1 cellular context compared by ENCODE assay signal in the genomic region with DNA sequence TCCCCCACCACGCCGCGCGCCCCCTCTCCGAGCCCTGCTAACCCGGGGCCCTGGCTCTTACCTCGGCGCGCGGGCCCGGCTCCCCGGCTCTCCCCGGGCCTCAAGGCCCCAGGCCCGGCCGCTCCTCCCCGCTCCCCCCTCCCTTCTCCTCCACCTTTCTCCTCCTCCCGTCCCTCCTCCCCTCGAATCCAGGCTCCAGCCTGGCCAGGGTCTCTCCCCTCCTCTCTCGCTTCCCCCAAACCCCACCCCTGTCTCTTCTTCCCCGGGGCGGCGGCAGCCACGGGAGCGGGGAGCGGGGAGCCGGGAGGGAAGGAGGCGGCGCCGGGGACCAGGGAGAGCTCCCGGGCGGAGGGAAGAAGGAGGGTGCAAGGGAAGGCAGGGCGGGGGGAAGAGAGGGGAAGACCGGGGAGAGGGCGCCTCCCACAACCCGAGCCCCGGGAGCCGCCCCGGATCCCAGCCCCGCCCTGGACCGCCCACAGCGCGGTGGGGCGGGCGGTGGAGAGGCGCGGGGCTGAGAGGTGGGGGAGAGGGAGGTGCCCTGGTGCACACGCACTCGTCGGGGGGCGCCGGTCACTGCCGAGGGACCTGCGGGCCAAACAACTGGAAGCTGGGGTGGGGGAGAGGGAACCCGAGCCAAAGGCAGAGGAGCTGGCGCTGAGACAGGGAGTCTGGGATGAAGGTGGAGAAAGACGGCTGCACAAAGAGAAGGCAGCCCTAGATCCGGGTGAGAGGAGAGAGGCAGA.
TF ChIP-seq lines count a peak whose summit lies in the region.

GABBR1 (minus strand) TSS at position 395 of the 743 bp plus-strand sequence. CDS start 798 bp downstream, outside the sequence.

TF ChIP-seq in K562, 482 proteins besides CTCF, POLR2A, EP300 and RAD21 (continued from another document):
- TF ChIP-seq ARID4B (CRISPR knock-in tag; IDR thresholded peaks at IDR 0.05) (no peak), ZNF436 (CRISPR knock-in tag; IDR thresholded peaks at IDR 0.05) (no peak), GABPA (tag; conservative IDR thresholded peaks at IDR 0.05; ENCODE audit: low read depth) (peak; percentile 53), ZNF253 (CRISPR knock-in tag; conservative IDR thresholded peaks at IDR 0.05) (no peak), NBN (IDR thresholded peaks at IDR 0.05; ENCODE audit: low read depth) (peak; percentile 68; the same call in 1 of the 2 replicates), STAT5A (IDR thresholded peaks at IDR 0.05; ENCODE audit: borderline replicate concordance, low read length) (no peak), GTF2A2 (tag; IDR thresholded peaks at IDR 0.05) (no peak), RBM17 (IDR thresholded peaks at IDR 0.05; ENCODE audit: borderline replicate concordance, low read depth, low read length) (no peak), CCAR2 (IDR thresholded peaks at IDR 0.05; ENCODE audit: low read depth, low read length) (no peak), ZKSCAN1 (IDR thresholded peaks at IDR 0.05; ENCODE audit: low read depth, low read length) (no peak), SREBF1 (IDR thresholded peaks at IDR 0.05; ENCODE audit: borderline replicate concordance, low read depth, low read length) (no peak), USF2 (CRISPR knock-in tag; IDR thresholded peaks at IDR 0.05) (no peak), FOXJ3 (CRISPR knock-in tag; IDR thresholded peaks at IDR 0.05) (no peak), MYNN (IDR thresholded peaks at IDR 0.05) (no peak), MYNN (CRISPR knock-in tag; IDR thresholded peaks at IDR 0.05) (no peak), SIRT6 (IDR thresholded peaks at IDR 0.05; ENCODE audit: low read depth, low read length) (no peak), KAT7 (CRISPR knock-in tag; IDR thresholded peaks at IDR 0.05; ENCODE audit: borderline replicate concordance) (peak; percentile 15; the same call in 1 of the 2 replicates), CBX8 (IDR thresholded peaks at IDR 0.05; ENCODE audit: borderline replicate concordance, extremely low read depth, low read depth, low read length, poor library complexity, severe bottlenecking) (no peak), EP400 (IDR thresholded peaks at IDR 0.05) (no peak), PPARD (CRISPR knock-in tag; IDR thresholded peaks at IDR 0.05) (no peak), U2AF1 (optimal IDR thresholded peaks at IDR 0.05; ENCODE audit: low read depth, low read length) (no peak), TAF15 (IDR thresholded peaks at IDR 0.05; ENCODE audit: low read depth, low read length) (no peak), TEAD4 (IDR thresholded peaks at IDR 0.05; ENCODE audit: low read length) (no peak), TEAD4 (CRISPR knock-in tag; IDR thresholded peaks at IDR 0.05; ENCODE audit: borderline replicate concordance) (no peak), FOXP4 (CRISPR knock-in tag; IDR thresholded peaks at IDR 0.05; ENCODE audit: borderline replicate concordance) (no peak)
- TF ChIP-seq, protein P1, sequence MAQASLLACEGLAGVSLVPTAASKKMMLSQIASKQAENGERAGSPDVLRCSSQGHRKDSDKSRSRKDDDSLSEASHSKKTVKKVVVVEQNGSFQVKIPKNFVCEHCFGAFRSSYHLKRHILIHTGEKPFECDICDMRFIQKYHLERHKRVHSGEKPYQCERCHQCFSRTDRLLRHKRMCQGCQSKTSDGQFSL (CRISPR knock-in tag; IDR thresholded peaks at IDR 0.05) = no peak
- TF ChIP-seq, protein P1 (tag; IDR thresholded peaks at IDR 0.05) = 0 out of 4 replicates have a peak, but pooled peaks of 1 of the 2 experiments have one; percentile 61
- TF ChIP-seq, protein P2, sequence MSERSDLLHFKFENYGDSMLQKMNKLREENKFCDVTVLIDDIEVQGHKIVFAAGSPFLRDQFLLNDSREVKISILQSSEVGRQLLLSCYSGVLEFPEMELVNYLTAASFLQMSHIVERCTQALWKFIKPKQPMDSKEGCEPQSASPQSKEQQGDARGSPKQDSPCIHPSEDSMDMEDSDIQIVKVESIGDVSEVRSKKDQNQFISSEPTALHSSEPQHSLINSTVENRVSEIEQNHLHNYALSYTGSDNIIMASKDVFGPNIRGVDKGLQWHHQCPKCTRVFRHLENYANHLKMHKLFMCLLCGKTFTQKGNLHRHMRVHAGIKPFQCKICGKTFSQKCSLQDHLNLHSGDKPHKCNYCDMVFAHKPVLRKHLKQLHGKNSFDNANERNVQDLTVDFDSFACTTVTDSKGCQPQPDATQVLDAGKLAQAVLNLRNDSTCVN (CRISPR knock-in tag; IDR thresholded peaks at IDR 0.05) = 0 out of 2 replicates have a peak, but pooled peaks have one; percentile 8
- TF ChIP-seq, protein P3, sequence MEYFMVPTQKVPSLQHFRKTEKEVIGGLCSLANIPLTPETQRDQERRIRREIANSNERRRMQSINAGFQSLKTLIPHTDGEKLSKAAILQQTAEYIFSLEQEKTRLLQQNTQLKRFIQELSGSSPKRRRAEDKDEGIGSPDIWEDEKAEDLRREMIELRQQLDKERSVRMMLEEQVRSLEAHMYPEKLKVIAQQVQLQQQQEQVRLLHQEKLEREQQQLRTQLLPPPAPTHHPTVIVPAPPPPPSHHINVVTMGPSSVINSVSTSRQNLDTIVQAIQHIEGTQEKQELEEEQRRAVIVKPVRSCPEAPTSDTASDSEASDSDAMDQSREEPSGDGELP (CRISPR knock-in tag; IDR thresholded peaks at IDR 0.05; ENCODE audit: borderline replicate concordance) = peak; percentile 37; the same call in 1 of the 2 replicates
- TF ChIP-seq, protein P4, sequence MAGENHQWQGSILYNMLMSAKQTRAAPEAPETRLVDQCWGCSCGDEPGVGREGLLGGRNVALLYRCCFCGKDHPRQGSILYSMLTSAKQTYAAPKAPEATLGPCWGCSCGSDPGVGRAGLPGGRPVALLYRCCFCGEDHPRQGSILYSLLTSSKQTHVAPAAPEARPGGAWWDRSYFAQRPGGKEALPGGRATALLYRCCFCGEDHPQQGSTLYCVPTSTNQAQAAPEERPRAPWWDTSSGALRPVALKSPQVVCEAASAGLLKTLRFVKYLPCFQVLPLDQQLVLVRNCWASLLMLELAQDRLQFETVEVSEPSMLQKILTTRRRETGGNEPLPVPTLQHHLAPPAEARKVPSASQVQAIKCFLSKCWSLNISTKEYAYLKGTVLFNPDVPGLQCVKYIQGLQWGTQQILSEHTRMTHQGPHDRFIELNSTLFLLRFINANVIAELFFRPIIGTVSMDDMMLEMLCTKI (IDR thresholded peaks at IDR 0.05; ENCODE audit: partially characterized antibody) = no peak
- TF ChIP-seq, protein P5, sequence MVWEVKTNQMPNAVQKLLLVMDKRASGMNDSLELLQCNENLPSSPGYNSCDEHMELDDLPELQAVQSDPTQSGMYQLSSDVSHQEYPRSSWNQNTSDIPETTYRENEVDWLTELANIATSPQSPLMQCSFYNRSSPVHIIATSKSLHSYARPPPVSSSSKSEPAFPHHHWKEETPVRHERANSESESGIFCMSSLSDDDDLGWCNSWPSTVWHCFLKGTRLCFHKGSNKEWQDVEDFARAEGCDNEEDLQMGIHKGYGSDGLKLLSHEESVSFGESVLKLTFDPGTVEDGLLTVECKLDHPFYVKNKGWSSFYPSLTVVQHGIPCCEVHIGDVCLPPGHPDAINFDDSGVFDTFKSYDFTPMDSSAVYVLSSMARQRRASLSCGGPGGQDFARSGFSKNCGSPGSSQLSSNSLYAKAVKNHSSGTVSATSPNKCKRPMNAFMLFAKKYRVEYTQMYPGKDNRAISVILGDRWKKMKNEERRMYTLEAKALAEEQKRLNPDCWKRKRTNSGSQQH (CRISPR knock-in tag; IDR thresholded peaks at IDR 0.05) = 0 out of 2 replicates have a peak, but pooled peaks have one; percentile 12
- TF ChIP-seq, protein P6, sequence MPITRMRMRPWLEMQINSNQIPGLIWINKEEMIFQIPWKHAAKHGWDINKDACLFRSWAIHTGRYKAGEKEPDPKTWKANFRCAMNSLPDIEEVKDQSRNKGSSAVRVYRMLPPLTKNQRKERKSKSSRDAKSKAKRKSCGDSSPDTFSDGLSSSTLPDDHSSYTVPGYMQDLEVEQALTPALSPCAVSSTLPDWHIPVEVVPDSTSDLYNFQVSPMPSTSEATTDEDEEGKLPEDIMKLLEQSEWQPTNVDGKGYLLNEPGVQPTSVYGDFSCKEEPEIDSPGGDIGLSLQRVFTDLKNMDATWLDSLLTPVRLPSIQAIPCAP (CRISPR knock-in tag; IDR thresholded peaks at IDR 0.05; ENCODE audit: borderline replicate concordance) = no peak
- TF ChIP-seq, protein P7, sequence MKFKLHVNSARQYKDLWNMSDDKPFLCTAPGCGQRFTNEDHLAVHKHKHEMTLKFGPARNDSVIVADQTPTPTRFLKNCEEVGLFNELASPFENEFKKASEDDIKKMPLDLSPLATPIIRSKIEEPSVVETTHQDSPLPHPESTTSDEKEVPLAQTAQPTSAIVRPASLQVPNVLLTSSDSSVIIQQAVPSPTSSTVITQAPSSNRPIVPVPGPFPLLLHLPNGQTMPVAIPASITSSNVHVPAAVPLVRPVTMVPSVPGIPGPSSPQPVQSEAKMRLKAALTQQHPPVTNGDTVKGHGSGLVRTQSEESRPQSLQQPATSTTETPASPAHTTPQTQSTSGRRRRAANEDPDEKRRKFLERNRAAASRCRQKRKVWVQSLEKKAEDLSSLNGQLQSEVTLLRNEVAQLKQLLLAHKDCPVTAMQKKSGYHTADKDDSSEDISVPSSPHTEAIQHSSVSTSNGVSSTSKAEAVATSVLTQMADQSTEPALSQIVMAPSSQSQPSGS (CRISPR knock-in tag; IDR thresholded peaks at IDR 0.05) = no peak
TF ChIP-seq in K562: peak in this region for 62.
